In genomic region chr1:11318982-11319381, GRCh38 we compare ENCODE assay signal across 1 cellular context.
TF ChIP-seq lines count a peak whose summit lies in the region.

No MANE protein-coding gene starts in this region.

TF ChIP-seq in GM23338, 12 proteins besides CTCF, POLR2A, EP300 and RAD21 (continued from another document):
- TF ChIP-seq NANOG (IDR thresholded peaks at IDR 0.05; ENCODE audit: borderline replicate concordance), result no peak
- no peak for TF ChIP-seq JUNB (IDR thresholded peaks at IDR 0.05; ENCODE audit: unreplicated experiment)
- TF ChIP-seq ZNF331 (CRISPR knock-in tag; IDR thresholded peaks at IDR 0.05; ENCODE audit: low read depth), result no peak
- no peak for TF ChIP-seq POLR2AphosphoS5 (IDR thresholded peaks at IDR 0.05; ENCODE audit: low read depth)
- TF ChIP-seq REST (IDR thresholded peaks at IDR 0.05; ENCODE audit: unreplicated experiment), result no peak
TF ChIP-seq in GM23338: peak in this region for 0.
